Comparison of ENCODE assay signal across 8 cellular contexts in genomic region chr11:96257972-96258951, GRCh38.
DNase-seq lines count a peak whose midpoint lies in the region; ATAC-seq and TF ChIP-seq lines count a peak whose summit lies in the region.

No MANE protein-coding gene starts in this region.

- H3F3A ChIP-seq in OCI-LY1 (ENCODE audit: insufficient read depth, low read length), result no peaks in the 10 kb centered on the region; the same call in 1 of the 2 replicates

- no peak overlapping the region; the same call in none of the 2 replicates for H2AFZ ChIP-seq in OCI-LY1 (ENCODE audit: low read length)
- no peak overlapping the region for H2AFZ ChIP-seq in trophoblast cell (ENCODE audit: insufficient read depth, low read length, poor library complexity)

- WGBS in trophoblast cell (ENCODE audit: extremely low coverage, insufficient coverage, insufficient read length), result no CpG with 5 or more reads among the region's 4 CpGs

- H3K36me3 Mint-ChIP-seq in central memory CD8-positive, alpha-beta T cell (ENCODE audit: insufficient read depth), result peaks cover 11% of the 10 kb centered on the region

- H3K4ac ChIP-seq in trophoblast cell (ENCODE audit: low read depth, low read length), result peak overlapping the region; percentile 75

- H3K14ac ChIP-seq in trophoblast cell (ENCODE audit: low read length), result peak overlapping the region; percentile 18

- peak overlapping the region; percentile 46 for H2BK120ac ChIP-seq in trophoblast cell (ENCODE audit: insufficient read depth, low read length, poor library complexity)

- TF ChIP-seq CTCF in OCI-LY1 (IDR thresholded peaks at IDR 0.05; ENCODE audit: low read length), result no peak

- ATAC-seq in GM18867 (IDR thresholded peaks at IDR 0.05; ENCODE audit: unreplicated experiment) (peak; percentile 82), HG02623 (IDR thresholded peaks at IDR 0.05; ENCODE audit: unreplicated experiment) (peak; percentile 74)
- peak; percentile 82 for ATAC-seq in central memory CD8-positive, alpha-beta T cell (replicated peaks; ENCODE audit: extremely low read depth, poor library complexity, severe bottlenecking)

- H3K9me3 ChIP-seq in OCI-LY1 (ENCODE audit: low read length) (no peaks in the 10 kb centered on the region), trophoblast cell (ENCODE audit: insufficient read depth, low read depth, low read length) (no peaks in the 10 kb centered on the region)

- peak overlapping the region; percentile 63 for H3K4me3 Mint-ChIP-seq in central memory CD8-positive, alpha-beta T cell

- no peaks in the 10 kb centered on the region for H3K9me3 Mint-ChIP-seq in central memory CD8-positive, alpha-beta T cell

- peak overlapping the region; percentile 22; the same call in 1 of the 2 replicates for H3K9ac ChIP-seq in OCI-LY1 (ENCODE audit: low read length)
- H3K9ac ChIP-seq in trophoblast cell (ENCODE audit: low read length), result no peak overlapping the region

- H2BK5ac ChIP-seq in trophoblast cell (ENCODE audit: low read depth, low read length, poor library complexity), result peak overlapping the region; percentile 61

- peak overlapping the region; percentile 29 for H4K8ac ChIP-seq in trophoblast cell (ENCODE audit: low read depth, low read length)

- H3K4me2 ChIP-seq in OCI-LY1 (ENCODE audit: low read length) (peak overlapping the region; percentile 58), trophoblast cell (ENCODE audit: low read length) (no peak overlapping the region)

- H3K79me2 ChIP-seq in OCI-LY1 (ENCODE audit: insufficient read depth, low read length), result no peaks in the 10 kb centered on the region
- peaks cover 5% of the 10 kb centered on the region for H3K79me2 ChIP-seq in trophoblast cell (ENCODE audit: control insufficient read depth, insufficient read depth, low read length, poor library complexity)

- peak overlapping the region; percentile 54 for H2BK12ac ChIP-seq in trophoblast cell (ENCODE audit: low read length)

- H3K79me1 ChIP-seq in trophoblast cell (ENCODE audit: low read length), result peaks cover 20% of the 10 kb centered on the region

- no peaks in the 10 kb centered on the region for H3K9me2 ChIP-seq in OCI-LY1 (ENCODE audit: low read depth, low read length)

- H3K27me3 ChIP-seq in OCI-LY1 (ENCODE audit: insufficient read depth, low read length), result no peaks in the 10 kb centered on the region
- no peaks in the 10 kb centered on the region for H3K27me3 ChIP-seq in trophoblast cell (ENCODE audit: insufficient read depth, low read length)

- H3K23ac ChIP-seq in trophoblast cell (ENCODE audit: low read length), result no peak overlapping the region

- H4K91ac ChIP-seq in trophoblast cell (ENCODE audit: low read depth, low read length), result peak overlapping the region; percentile 10

- no peak overlapping the region for H3K18ac ChIP-seq in trophoblast cell (ENCODE audit: low read length)

- H3K27ac Mint-ChIP-seq in central memory CD8-positive, alpha-beta T cell (ENCODE audit: low read depth), result peak overlapping the region; percentile 98

- H3K4me1 ChIP-seq in OCI-LY1 (ENCODE audit: insufficient read depth, low read length, severe bottlenecking), result peaks cover 62% of the 10 kb centered on the region
- peaks cover 17 to 26% of the 10 kb centered on the region in 2 experiments for H3K4me1 ChIP-seq in trophoblast cell (ENCODE audit: control insufficient read depth in 1 of 2, insufficient read depth in 2 of 2, low read length in 2 of 2)

- peaks cover 69% of the 10 kb centered on the region for H3K4me1 Mint-ChIP-seq in central memory CD8-positive, alpha-beta T cell

- DNase-seq in central memory CD8-positive, alpha-beta T cell (ENCODE audit: low spot score in 2 of 2), result peak; percentile 19 to 30
- DNase-seq in trophoblast cell (no peak), DMS53 treated with DMSO at 0.1 percent for 48 hours (lab: John Stamatoyannopoulos, UW; ENCODE audit: unreplicated experiment) (no peak), HuH-7 (ENCODE audit: low spot score) (no peak), DMS53 (lab: John Stamatoyannopoulos, UW) (no peak)

- no peaks in the 10 kb centered on the region for H4K20me1 ChIP-seq in OCI-LY1 (ENCODE audit: insufficient read depth, low read length)

- H4K12ac ChIP-seq in trophoblast cell (ENCODE audit: low read depth, low read length), result no peak overlapping the region

- peak overlapping the region; percentile 64 for H2AK5ac ChIP-seq in trophoblast cell (ENCODE audit: low read length)

- H3K36me3 ChIP-seq in OCI-LY1 (ENCODE audit: insufficient read depth, low read length) (no peaks in the 10 kb centered on the region), trophoblast cell (ENCODE audit: control insufficient read depth in 1 of 2, insufficient read depth in 2 of 2, low read length in 2 of 2) (no peaks in the 10 kb centered on the region)

- no peaks in the 10 kb centered on the region for H3K27me3 Mint-ChIP-seq in central memory CD8-positive, alpha-beta T cell

- H3K4me3 ChIP-seq in OCI-LY1 (ENCODE audit: low read depth, low read length, poor library complexity, severe bottlenecking) (peak overlapping the region; percentile 30), trophoblast cell (ENCODE audit: low read depth, low read length) (no peak overlapping the region)

- H3K27ac ChIP-seq in OCI-LY1 (ENCODE audit: low read depth, low read length, poor library complexity, severe bottlenecking) (peak overlapping the region; percentile 71), trophoblast cell (ENCODE audit: low read depth, low read length) (peak overlapping the region; percentile 8)

Comparison
In these comparisons a context has a peak if more than half of its experiments do, and no peak if none do; other contexts are left out.
1. DNase-seq: peak in central memory CD8-positive, alpha-beta T cell (2 of 2); none in trophoblast cell (0 of 2), DMS53 treated with DMSO at 0.1 percent for 48 hours (single experiment), HuH-7 (single experiment) and DMS53 (single experiment).
2. Peak in every context shown above with its lines, with median percentiles within 50 percentile points of each other: ATAC-seq.